ENCODE assay signal across 8 cellular contexts in the genomic region with DNA sequence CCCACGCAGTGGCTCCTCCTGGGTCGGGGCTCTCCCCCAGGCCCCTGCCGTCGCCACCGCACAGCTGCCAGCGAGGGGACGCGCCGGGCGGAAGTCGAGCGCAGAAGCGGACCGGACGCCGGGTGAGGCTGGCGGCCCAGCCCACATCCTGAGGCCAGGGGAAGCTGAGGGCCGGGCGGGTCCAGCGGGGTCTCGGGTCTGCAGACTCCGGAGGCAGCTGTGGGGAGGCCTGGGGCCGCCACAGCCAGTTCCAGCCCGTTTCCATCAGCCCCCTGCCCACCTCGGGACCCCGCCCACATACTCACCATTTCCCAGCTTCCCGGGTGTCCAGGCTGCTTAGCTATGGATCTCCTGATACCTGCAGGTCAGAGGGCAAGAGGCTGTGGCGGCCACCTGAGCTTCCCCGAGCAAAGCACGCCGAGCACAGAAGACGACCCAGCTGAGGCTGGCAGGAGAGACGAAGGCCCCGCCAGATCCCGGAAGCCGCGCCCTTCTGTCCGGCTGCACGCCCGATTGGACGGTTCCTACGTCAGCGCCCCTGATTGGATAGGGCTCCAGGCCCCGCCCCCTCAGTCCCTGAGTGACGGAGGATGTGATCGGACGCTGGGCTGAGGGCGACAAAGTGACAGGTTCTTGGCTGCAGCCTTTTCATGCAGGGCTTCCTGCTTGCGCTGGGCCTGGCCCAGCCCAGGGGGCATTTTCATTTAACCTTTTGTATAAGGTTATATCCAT. TPM values are rescaled to one million over a fixed set of nuclear protein-coding genes. Genes with fewer than 3 reads are reported as not detected.
DNase-seq lines count a peak whose midpoint lies in the region; TF ChIP-seq lines count a peak whose summit lies in the region.

No MANE protein-coding gene starts in this region.

- CTCF ChIA-PET in activated naive CD4-positive, alpha-beta T cell treated with anti-CD3 and anti-CD28 coated beads, Interleukin-2, amount 10 ng/mL, durations not matched to agents 7 days and 5 days (lab: Charles Lee) = no interaction called here

- no peak for TF ChIP-seq EP300 in suprapubic skin (IDR thresholded peaks at IDR 0.05)

- peak in 1 of 2 donors; percentile 89 for TF ChIP-seq POLR2A in suprapubic skin (IDR thresholded peaks at IDR 0.05)

- H3K4me3 Mint-ChIP-seq in HFFc6 = peak overlapping the region; percentile 94
- peak overlapping the region; percentile 81 for H3K4me3 Mint-ChIP-seq in activated naive CD4-positive, alpha-beta T cell treated with anti-CD3 and anti-CD28 coated beads, Interleukin-2, amount 10 ng/mL, durations not matched to agents 7 days and 5 days

- H3K9me3 Mint-ChIP-seq in HFFc6 = peaks cover 18% of the 10 kb centered on the region
- H3K9me3 Mint-ChIP-seq in activated naive CD4-positive, alpha-beta T cell treated with anti-CD3 and anti-CD28 coated beads, Interleukin-2, amount 10 ng/mL, durations not matched to agents 7 days and 5 days = peaks cover 22% of the 10 kb centered on the region

- peaks cover 40% of the 10 kb centered on the region for H3K36me3 Mint-ChIP-seq in HFFc6 (ENCODE audit: low read depth)
- peaks cover 42% of the 10 kb centered on the region for H3K36me3 Mint-ChIP-seq in activated naive CD4-positive, alpha-beta T cell treated with anti-CD3 and anti-CD28 coated beads, Interleukin-2, amount 10 ng/mL, durations not matched to agents 7 days and 5 days

- H3K27me3 Mint-ChIP-seq in HFFc6 (ENCODE audit: insufficient read depth) = no peaks in the 10 kb centered on the region
- no peaks in the 10 kb centered on the region for H3K27me3 Mint-ChIP-seq in activated naive CD4-positive, alpha-beta T cell treated with anti-CD3 and anti-CD28 coated beads, Interleukin-2, amount 10 ng/mL, durations not matched to agents 7 days and 5 days

- peak overlapping the region; percentile 88 for H3K27ac ChIP-seq in suprapubic skin

- in situ Hi-C loops in SK-MEL-5 (cut with HindIII; ENCODE audit: low pct_unique_long_range_greater_than_20kb, low sequenced_read_pairs) = no loop called here

- 0% methylated on average over 24 of the region's 49 CpGs for WGBS in suprapubic skin

- peaks cover 23% of the 10 kb centered on the region for H3K4me1 Mint-ChIP-seq in HFFc6 (ENCODE audit: low read depth)
- H3K4me1 Mint-ChIP-seq in activated naive CD4-positive, alpha-beta T cell treated with anti-CD3 and anti-CD28 coated beads, Interleukin-2, amount 10 ng/mL, durations not matched to agents 7 days and 5 days = peaks cover 43% of the 10 kb centered on the region

- H3K27ac Mint-ChIP-seq in HFFc6 = peak overlapping the region; percentile 86
- H3K27ac Mint-ChIP-seq in activated naive CD4-positive, alpha-beta T cell treated with anti-CD3 and anti-CD28 coated beads, Interleukin-2, amount 10 ng/mL, durations not matched to agents 7 days and 5 days = peak overlapping the region; percentile 96

- DNase-seq in GM04504 (ENCODE audit: low read depth) = peak; percentile 75
- peak; percentile 85 for DNase-seq in HFFc6
- peak; percentile 98 for DNase-seq in NAMALWA (ENCODE audit: low spot score)
- peak; percentile 93 for DNase-seq in SK-MEL-5 (ENCODE audit: low read depth, low spot score)
- DNase-seq in activated naive CD4-positive, alpha-beta T cell treated with anti-CD3 and anti-CD28 coated beads, Interleukin-2, amount 10 ng/mL, durations not matched to agents 7 days and 5 days = peak; percentile 97
- DNase-seq in globus pallidus (ENCODE audit: low spot score) = peak; percentile 96
- peak; percentile 49 to 98 (median 93) for DNase-seq in nucleus accumbens (lab: John Stamatoyannopoulos, UW)
- DNase-seq in suprapubic skin (ENCODE audit: low spot score in 2 of 2) = peak; percentile 99

- TF ChIP-seq CTCF in HFFc6 (IDR thresholded peaks at IDR 0.05) (no peak), suprapubic skin (IDR thresholded peaks at IDR 0.05) (no peak)

- H3K36me3 ChIP-seq in suprapubic skin = peaks cover 6% of the 10 kb centered on the region

- H3K4me3 ChIP-seq in suprapubic skin = peak overlapping the region; percentile 87

- no peaks in the 10 kb centered on the region for H3K27me3 ChIP-seq in suprapubic skin

- H3K9me3 ChIP-seq in suprapubic skin = no peaks in the 10 kb centered on the region

- peaks cover 20% of the 10 kb centered on the region for H3K4me1 ChIP-seq in suprapubic skin

RNA-seq across cellular contexts. Expression of a gene that starts 38.7 kb away (rescaled TPM):
- 10 to 100 TPM; 10.3 to 17.2 (median 14.0) TPM for total RNA-seq in HFFc6 (2021; fragmentation: NEBNext Ultra II Directional; extraction: Animal tissue kit (Norgen Biotek cat#: 25700))
- 28.4 and 30.2 TPM in 2 replicates for total RNA-seq in SK-MEL-5 (2014; rRNA removed; shearing (Covaris generic))
- polyA plus RNA-seq in SK-MEL-5 (2015; cell fraction: cytosol; rRNA removed) = 4.7 and 5.3 TPM in 2 replicates
- polyA plus RNA-seq in SK-MEL-5 (2015; cell fraction: nucleus; rRNA removed) = 7.7 and 7.9 TPM in 2 replicates
- 10 to 100 TPM; 12.6 to 15.1 (median 14.4) TPM for total RNA-seq in suprapubic skin

RNA-seq across cellular contexts. Expression of a gene that starts 45.3 kb away (rescaled TPM):
- not detected for total RNA-seq in HFFc6 (2021; fragmentation: NEBNext Ultra II Directional; extraction: Animal tissue kit (Norgen Biotek cat#: 25700))
- total RNA-seq in SK-MEL-5 (2014; rRNA removed; shearing (Covaris generic)) = not detected in 2 replicates
- not detected in 2 replicates for polyA plus RNA-seq in SK-MEL-5 (2015; cell fraction: cytosol; rRNA removed)
- not detected in 2 replicates for polyA plus RNA-seq in SK-MEL-5 (2015; cell fraction: nucleus; rRNA removed)
- total RNA-seq in suprapubic skin = not detected

Comparison
In these comparisons a context has a peak if more than half of its experiments do, and no peak if none do; other contexts are left out.
1. Peak in every context shown above with its lines: DNase-seq, H3K4me3 ChIP-seq and H3K27ac ChIP-seq.